Comparison of ENCODE assay signal across 26 cellular contexts in genomic region chr1:26268290-26269197, GRCh38. TPM values are rescaled to one million over a fixed set of nuclear protein-coding genes. Genes with fewer than 3 reads are reported as not detected.
DNase-seq lines count a peak whose midpoint lies in the region; FAIRE-seq and TF ChIP-seq lines count a peak whose summit lies in the region.
"Had no signal": no experiment of that assay in that cellular context is flagged by ENCODE, and none has a peak within 500 bp of the region (broad histone marks: within the 10 kb centered on the region; RNA-seq: fewer than 3 reads in every experiment).

No MANE protein-coding gene starts in this region.

- H3K9me3 Mint-ChIP-seq in T-helper 1 cell treated with Interleukin-12 subunit alpha and Interleukin-12 subunit beta and Interleukin-4 antibody, amounts not matched to agents 30 μg/mL and 1 μg/mL, for 36 hours: peaks cover 16% of the 10 kb centered on the region
- peaks cover 6% of the 10 kb centered on the region for H3K9me3 Mint-ChIP-seq in nephron progenitor cell

- H3K36me3 ChIP-seq in bronchial epithelial cell (ENCODE audit: control insufficient read depth, insufficient read depth, low read length): peaks cover 9% of the 10 kb centered on the region

- H3K27ac Mint-ChIP-seq in T-helper 1 cell treated with Interleukin-12 subunit alpha and Interleukin-12 subunit beta and Interleukin-4 antibody, amounts not matched to agents 30 μg/mL and 1 μg/mL, for 36 hours: peak overlapping the region; percentile 22
- H3K27ac Mint-ChIP-seq in nephron progenitor cell: peak overlapping the region; percentile 95
- H3K27ac Mint-ChIP-seq: B cell had no signal

- TF ChIP-seq CTCF in bronchial epithelial cell (IDR thresholded peaks at IDR 0.05; ENCODE audit: insufficient read depth, low read length, severe bottlenecking): no peak
- TF ChIP-seq CTCF in nephron progenitor cell (IDR thresholded peaks at IDR 0.05): no peak

- peaks cover 5% of the 10 kb centered on the region for H3K4me1 Mint-ChIP-seq in T-helper 1 cell treated with Interleukin-12 subunit alpha and Interleukin-12 subunit beta and Interleukin-4 antibody, amounts not matched to agents 30 μg/mL and 1 μg/mL, for 36 hours (ENCODE audit: low read depth)
- no peaks in the 10 kb centered on the region for H3K4me1 Mint-ChIP-seq in nephron progenitor cell
- H3K4me1 Mint-ChIP-seq: CD8-positive, alpha-beta memory T cell had no signal

- H3K36me3 Mint-ChIP-seq in T-helper 1 cell treated with Interleukin-12 subunit alpha and Interleukin-12 subunit beta and Interleukin-4 antibody, amounts not matched to agents 30 μg/mL and 1 μg/mL, for 36 hours (ENCODE audit: low read depth): peaks cover 59% of the 10 kb centered on the region
- H3K36me3 Mint-ChIP-seq in nephron progenitor cell (ENCODE audit: low read depth): peaks cover 88% of the 10 kb centered on the region

- peak; percentile 93 for FAIRE-seq in bronchial epithelial cell (lab: Jason Lieb, UNC)
- FAIRE-seq: GM12878 had no signal

- no peak overlapping the region for H3K4me3 ChIP-seq in bronchial epithelial cell (ENCODE audit: low read depth, low read length)
- H3K4me3 ChIP-seq: GM12878, HAP-1 had no signal

- no peak for DNase-seq in T-helper 1 cell
- no peak for DNase-seq in bronchial epithelial cell (ENCODE audit: low read depth)
- DNase-seq in nephron progenitor cell: no peak
- no peak for DNase-seq in SKM-1 (lab: John Stamatoyannopoulos, UW; ENCODE audit: unreplicated experiment)
- no peak for DNase-seq in NCI-H146 treated with DMSO at 0.1 percent for 48 hours (lab: John Stamatoyannopoulos, UW; ENCODE audit: unreplicated experiment)
- DNase-seq in mucosa of gallbladder (ENCODE audit: low spot score): no peak
- DNase-seq: CD8-positive, alpha-beta memory T cell; DMS 273 treated with DMSO at 0.1 percent for 48 hours; DMS79; EL; GDM1; GOT3; IMR-90; NCI-H1048; NCI-H1417; NCI-H1694 treated with DMSO at 0.1 percent for 48 hours; NCI-H2081; NCI-H2227 treated with DMSO at 0.1 percent for 48 hours; NCI-H510A; NCI-H69; RPMI8226; SHP77 had no signal

- H3K27me3 ChIP-seq in bronchial epithelial cell (ENCODE audit: control insufficient read depth, insufficient read depth, low read length): no peaks in the 10 kb centered on the region

- no peaks in the 10 kb centered on the region for H3K27me3 Mint-ChIP-seq in T-helper 1 cell treated with Interleukin-12 subunit alpha and Interleukin-12 subunit beta and Interleukin-4 antibody, amounts not matched to agents 30 μg/mL and 1 μg/mL, for 36 hours (ENCODE audit: low read depth)
- H3K27me3 Mint-ChIP-seq in nephron progenitor cell (ENCODE audit: low read depth, poor library complexity): no peaks in the 10 kb centered on the region
- H3K27me3 Mint-ChIP-seq: B cell; CD8-positive, alpha-beta memory T cell had no signal

- no peak overlapping the region for H3K4me3 Mint-ChIP-seq in T-helper 1 cell treated with Interleukin-12 subunit alpha and Interleukin-12 subunit beta and Interleukin-4 antibody, amounts not matched to agents 30 μg/mL and 1 μg/mL, for 36 hours
- no peak overlapping the region for H3K4me3 Mint-ChIP-seq in nephron progenitor cell
- H3K4me3 Mint-ChIP-seq: B cell; CD8-positive, alpha-beta memory T cell had no signal

RNA-seq across cellular contexts. Expression of gene SH3BGRL3, which starts 11.3 kb away (rescaled TPM):
- total RNA-seq in bronchial epithelial cell (14.5 and 28.7 TPM in 2 replicates), mucosa of gallbladder (133 TPM)

RNA-seq across cellular contexts. Expression of gene CEP85, which starts 34.5 kb away (rescaled TPM):
- 8.1 and 8.4 TPM in 2 replicates for total RNA-seq in bronchial epithelial cell
- 10.0 TPM for total RNA-seq in mucosa of gallbladder

RNA-seq across cellular contexts. Expression of gene UBXN11, which starts 37.9 kb away (rescaled TPM):
- total RNA-seq in bronchial epithelial cell: 2.6 and 3.1 TPM in 2 replicates
- total RNA-seq in mucosa of gallbladder: 21.3 TPM

RNA-seq across cellular contexts. Expression of gene CD52, which starts 49.2 kb away (rescaled TPM):
- total RNA-seq in bronchial epithelial cell (not detected in 2 replicates), mucosa of gallbladder (21.1 TPM)
- total RNA-seq: IMR-90 had no signal
